Comparison of ENCODE assay signal across 12 cellular contexts in the genomic region with DNA sequence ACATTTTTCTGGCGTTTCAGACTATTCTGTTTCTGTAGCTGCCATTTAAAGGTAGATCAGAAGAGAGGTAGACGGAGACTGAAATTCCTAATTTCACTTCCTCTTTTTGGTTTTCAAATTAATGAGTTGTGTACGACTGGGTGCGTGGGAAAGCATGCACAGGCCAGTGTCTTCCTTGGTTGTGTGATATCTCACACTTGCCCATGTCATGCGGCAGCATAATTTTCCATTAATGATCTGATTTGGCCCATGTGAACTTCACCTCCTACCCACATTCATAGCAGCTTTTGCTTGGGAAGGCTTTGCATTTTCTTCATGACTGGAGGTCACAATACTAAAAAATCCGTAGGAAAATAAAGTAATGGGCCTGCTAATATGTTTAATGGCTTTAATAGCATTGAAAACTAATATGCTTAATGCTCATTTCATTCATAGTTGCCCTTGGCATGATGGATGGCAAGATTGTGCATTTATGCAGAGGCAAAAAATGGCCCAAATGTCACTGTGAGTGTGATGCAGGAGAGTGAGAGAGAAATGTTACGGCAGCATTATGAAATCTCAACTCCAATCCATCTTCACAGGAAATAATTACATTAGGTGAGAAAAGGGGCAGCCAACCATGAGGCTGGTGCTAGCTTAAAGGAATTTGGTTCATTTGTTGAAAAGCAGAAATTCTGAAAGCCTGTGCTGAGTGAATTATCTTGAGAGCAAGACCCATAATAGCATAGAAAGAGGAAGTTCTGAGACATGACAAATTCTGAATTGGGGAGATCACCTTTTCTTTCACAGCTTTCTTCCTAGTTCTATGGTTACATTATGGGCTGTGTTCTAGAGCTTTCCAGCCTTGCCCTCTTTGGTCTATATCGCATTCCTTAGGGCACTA.
DNase-seq lines count a peak whose midpoint lies in the region; ATAC-seq and TF ChIP-seq lines count a peak whose summit lies in the region.
"Had no signal": no experiment of that assay in that cellular context is flagged by ENCODE, and none has a peak within 500 bp of the region (broad histone marks: within the 10 kb centered on the region; RNA-seq: fewer than 3 reads in every experiment).

No MANE protein-coding gene starts in this region.

- no peaks in the 10 kb centered on the region for H3K36me3 ChIP-seq in CD4-positive, alpha-beta memory T cell (ENCODE audit: insufficient read depth, low read length)
- H3K36me3 ChIP-seq in transverse colon (no peaks in the 10 kb centered on the region), endodermal cell (ENCODE audit: control insufficient read depth, insufficient read depth, low read length) (no peaks in the 10 kb centered on the region)
- H3K36me3 ChIP-seq: left ventricle myocardium inferior had no signal

- H3K27ac ChIP-seq in CD4-positive, alpha-beta memory T cell (ENCODE audit: low read depth, low read length): no peak overlapping the region
- H3K27ac ChIP-seq in transverse colon: no peak overlapping the region
- no peak overlapping the region for H3K27ac ChIP-seq in endodermal cell (ENCODE audit: low read depth, low read length)
- H3K27ac ChIP-seq: left ventricle myocardium inferior had no signal

- H3K36me3 Mint-ChIP-seq in CD4-positive, alpha-beta memory T cell: peaks cover 1 to 6% of the 10 kb centered on the region in 2 donors
- no peaks in the 10 kb centered on the region for H3K36me3 Mint-ChIP-seq in endodermal cell (ENCODE audit: low read depth)
- H3K36me3 Mint-ChIP-seq: activated naive CD4-positive, alpha-beta T cell treated with anti-CD3 and anti-CD28 coated beads, Interleukin-2, amount 10 ng/mL, durations not matched to agents 7 days and 5 days had no signal

- ATAC-seq in GM19452 (IDR thresholded peaks at IDR 0.05; ENCODE audit: unreplicated experiment) (peak; percentile 85), HG03039 (IDR thresholded peaks at IDR 0.05; ENCODE audit: unreplicated experiment) (peak; percentile 80)

- no peak overlapping the region for H3K4me3 ChIP-seq in CD4-positive, alpha-beta memory T cell (ENCODE audit: low read length in 2 of 2)
- H3K4me3 ChIP-seq in transverse colon (no peak overlapping the region), endodermal cell (ENCODE audit: low read length) (no peak overlapping the region)
- H3K4me3 ChIP-seq: left ventricle myocardium inferior had no signal

- intact Hi-C loops in CD4-positive, alpha-beta memory T cell (cut with micrococcal nuclease): no loop called here
- intact Hi-C loops in transverse colon (cut with DNase I; ENCODE audit: low total_unique reads): no loop called here

- H3K4me1 Mint-ChIP-seq in CD4-positive, alpha-beta memory T cell: peaks cover 0 to 1% (median 0%) of the 10 kb centered on the region in 4 donors
- no peaks in the 10 kb centered on the region for H3K4me1 Mint-ChIP-seq in endodermal cell
- H3K4me1 Mint-ChIP-seq: activated naive CD4-positive, alpha-beta T cell treated with anti-CD3 and anti-CD28 coated beads, Interleukin-2, amount 10 ng/mL, durations not matched to agents 7 days and 5 days had no signal

- peaks cover 0 to 14% (median 11%) of the 10 kb centered on the region in 8 donors for H3K9me3 Mint-ChIP-seq in CD4-positive, alpha-beta memory T cell
- H3K9me3 Mint-ChIP-seq in endodermal cell: peaks cover 6% of the 10 kb centered on the region

- no peaks in the 10 kb centered on the region for H3K9me3 ChIP-seq in CD4-positive, alpha-beta memory T cell (ENCODE audit: control insufficient read depth in 1 of 2, low read length in 2 of 2)
- H3K9me3 ChIP-seq in transverse colon: no peaks in the 10 kb centered on the region
- H3K9me3 ChIP-seq in endodermal cell (ENCODE audit: control insufficient read depth, low read length): peaks cover 12% of the 10 kb centered on the region

- 71 to 72% methylated on average over 7 to 8 of the region's 8 CpGs for WGBS in transverse colon (ENCODE audit: low coverage in 1 of 2), 2 donors
- WGBS in endodermal cell (ENCODE audit: insufficient coverage in 1 of 2, insufficient read length in 1 of 2), 2 experiments: 94 to 100% methylated on average over 2 to 7 of the region's 8 CpGs

- POLR2A ChIA-PET in CD4-positive, alpha-beta memory T cell (lab: Charles Lee; ENCODE audit: partially characterized antibody): interaction anchor here (0.6 kb wide), 1 partner anchor 112 kb away, joined by 4 read pairs; no protein-coding TSS in a partner anchor

- no peak for TF ChIP-seq POLR2A in transverse colon (IDR thresholded peaks at IDR 0.05)

- H3K4me1 ChIP-seq in CD4-positive, alpha-beta memory T cell (ENCODE audit: insufficient read depth, low read length): no peaks in the 10 kb centered on the region
- H3K4me1 ChIP-seq in transverse colon (no peaks in the 10 kb centered on the region), endodermal cell (ENCODE audit: control insufficient read depth, insufficient read depth, low read length) (no peaks in the 10 kb centered on the region)
- H3K4me1 ChIP-seq: left ventricle myocardium inferior had no signal

- TF ChIP-seq EP300 in transverse colon (IDR thresholded peaks at IDR 0.05; ENCODE audit: low read depth): no peak

- no peak overlapping the region for H3K9ac ChIP-seq in endodermal cell (ENCODE audit: extremely low read depth, low read length, poor library complexity, severe bottlenecking)

- TF ChIP-seq CTCF in transverse colon (IDR thresholded peaks at IDR 0.05) (no peak), endodermal cell (conservative IDR thresholded peaks at IDR 0.05) (no peak)

- CTCF ChIA-PET in CD4-positive, alpha-beta memory T cell (lab: Charles Lee; ENCODE audit: partially characterized antibody): no interaction called here

- H3K27me3 Mint-ChIP-seq in CD4-positive, alpha-beta memory T cell: peaks cover 13 to 17% of the 10 kb centered on the region in 2 donors
- H3K27me3 Mint-ChIP-seq in endodermal cell (ENCODE audit: insufficient read depth): no peaks in the 10 kb centered on the region
- H3K27me3 Mint-ChIP-seq: activated naive CD4-positive, alpha-beta T cell treated with anti-CD3 and anti-CD28 coated beads, Interleukin-2, amount 10 ng/mL, durations not matched to agents 7 days and 5 days had no signal

- peak; percentile 21 for DNase-seq in GDM1 (lab: John Stamatoyannopoulos, UW)
- peak; percentile 59 to 88 for DNase-seq in NOMO-1 (lab: John Stamatoyannopoulos, UW; ENCODE audit: unreplicated experiment in 2 of 2)
- DNase-seq in CD4-positive, alpha-beta memory T cell: no peak
- DNase-seq in transverse colon: no peak
- no peak for DNase-seq in endodermal cell
- DNase-seq in iPS-NIHi11 (ENCODE audit: low spot score): no peak
- DNase-seq: activated naive CD4-positive, alpha-beta T cell treated with anti-CD3 and anti-CD28 coated beads, Interleukin-2, amount 10 ng/mL, durations not matched to agents 7 days and 5 days; left ventricle myocardium inferior; NCI-H1930; substantia nigra had no signal

- no peak overlapping the region for H3K4me3 Mint-ChIP-seq in CD4-positive, alpha-beta memory T cell
- no peak overlapping the region for H3K4me3 Mint-ChIP-seq in endodermal cell
- H3K4me3 Mint-ChIP-seq: activated naive CD4-positive, alpha-beta T cell treated with anti-CD3 and anti-CD28 coated beads, Interleukin-2, amount 10 ng/mL, durations not matched to agents 7 days and 5 days had no signal

- H3K27me3 ChIP-seq in CD4-positive, alpha-beta memory T cell (ENCODE audit: insufficient read depth, low read length): no peaks in the 10 kb centered on the region
- H3K27me3 ChIP-seq in transverse colon (no peaks in the 10 kb centered on the region), endodermal cell (ENCODE audit: control insufficient read depth, insufficient read depth, low read length, poor library complexity, severe bottlenecking) (no peaks in the 10 kb centered on the region)

- in situ Hi-C loops in transverse colon (cut with MboI; ENCODE audit: low pct_ligation_motif_present in 1 of 4, low pct_unique_long_range_greater_than_20kb in 1 of 4, low sequenced_read_pairs in 3 of 4): no loop called here

- H3K27ac Mint-ChIP-seq in CD4-positive, alpha-beta memory T cell: no peak overlapping the region
- H3K27ac Mint-ChIP-seq in endodermal cell: no peak overlapping the region
- H3K27ac Mint-ChIP-seq: activated naive CD4-positive, alpha-beta T cell treated with anti-CD3 and anti-CD28 coated beads, Interleukin-2, amount 10 ng/mL, durations not matched to agents 7 days and 5 days had no signal

Comparison
In these comparisons a context has a peak if more than half of its experiments do, and no peak if none do; other contexts are left out.
1. DNase-seq: peak in GDM1 (single experiment) and NOMO-1 (2 of 2); none in CD4-positive, alpha-beta memory T cell (0 of 5), transverse colon (single experiment), endodermal cell (single experiment) and iPS-NIHi11 (single experiment).